ENCODE assay signal across 25 cellular contexts in genomic region chr5:82073179-82073578, GRCh38.
DNase-seq lines count a peak whose midpoint lies in the region; ATAC-seq and TF ChIP-seq lines count a peak whose summit lies in the region.
"Had no signal": no experiment of that assay in that cellular context is flagged by ENCODE, and none has a peak within 500 bp of the region (broad histone marks: within the 10 kb centered on the region; RNA-seq: fewer than 3 reads in every experiment).

No MANE protein-coding gene starts in this region.

- peaks cover under 1 to 7% (median 2%) of the 10 kb centered on the region in 3 experiments; a peak in 3 of 7 replicates for H3K36me3 Mint-ChIP-seq in H9 (ENCODE audit: insufficient read depth in 1 of 3, low read depth in 3 of 3)
- H3K36me3 Mint-ChIP-seq: WTC11 had no signal

- H3K4me2 ChIP-seq in H9 (ENCODE audit: insufficient read depth, insufficient read length, low read length) (no peak overlapping the region), mesenchymal stem cell (ENCODE audit: low read length, poor library complexity, severe bottlenecking) (no peak overlapping the region)
- H3K4me2 ChIP-seq: BLaER1 treated with 17β-estradiol and CSF1 and Interleukin-3, amounts not matched to agents 10 nM and 100 nM; SK-N-SH had no signal

- no peak overlapping the region for H3K27ac ChIP-seq in H9 (ENCODE audit: insufficient read length, low read depth, low read length)
- no peak overlapping the region for H3K27ac ChIP-seq in mesenchymal stem cell (ENCODE audit: low read length, poor library complexity, severe bottlenecking)
- H3K27ac ChIP-seq in lower lobe of right lung = no peak overlapping the region
- H3K27ac ChIP-seq: BLaER1 treated with 17β-estradiol and CSF1 and Interleukin-3, amounts not matched to agents 10 nM and 100 nM; neutrophil; RWPE1 had no signal

- no peaks in the 10 kb centered on the region for H3K79me2 ChIP-seq in H9 (ENCODE audit: insufficient read depth, low read length)

- H2AFZ ChIP-seq in H9 (ENCODE audit: low read length) (no peak overlapping the region), mesenchymal stem cell (ENCODE audit: low read depth, low read length) (no peak overlapping the region)

- no peak overlapping the region for H2BK15ac ChIP-seq in H9 (ENCODE audit: low read depth, low read length)
- no peak overlapping the region for H2BK15ac ChIP-seq in mesenchymal stem cell (ENCODE audit: low read depth, poor library complexity, severe bottlenecking)

- H3K4me1 Mint-ChIP-seq in H9 = peaks cover 7% of the 10 kb centered on the region in 2 experiments

- H3K9ac ChIP-seq in H9 (ENCODE audit: extremely low read depth, insufficient read length, low read length) (no peak overlapping the region), mesenchymal stem cell (ENCODE audit: low read length) (no peak overlapping the region)
- H3K9ac ChIP-seq: BLaER1 treated with 17β-estradiol and CSF1 and Interleukin-3, amounts not matched to agents 10 nM and 100 nM; SK-N-SH had no signal

- no peak overlapping the region for H3T11ph ChIP-seq in H9 (ENCODE audit: low read length)

- no peaks in the 10 kb centered on the region for H3K9me3 ChIP-seq in H9 (ENCODE audit: control insufficient read depth, low read depth, low read length)
- H3K9me3 ChIP-seq in mesenchymal stem cell (ENCODE audit: control insufficient read depth, low read length) = no peaks in the 10 kb centered on the region
- no peaks in the 10 kb centered on the region for H3K9me3 ChIP-seq in lower lobe of right lung
- H3K9me3 ChIP-seq: Caco-2, HAP-1, neutrophil, SK-N-SH had no signal

- H3K14ac ChIP-seq in H9 (ENCODE audit: insufficient read depth, low read length) = no peak overlapping the region
- H3K14ac ChIP-seq in mesenchymal stem cell (ENCODE audit: low read length in 2 of 2) = no peak overlapping the region

- no peaks in the 10 kb centered on the region for H3K27me3 ChIP-seq in H9 (ENCODE audit: insufficient read depth, low read length)
- H3K27me3 ChIP-seq in mesenchymal stem cell (ENCODE audit: control insufficient read depth in 1 of 2, insufficient read depth in 1 of 2, low read length in 2 of 2) = no peaks in the 10 kb centered on the region
- H3K27me3 ChIP-seq in lower lobe of right lung (ENCODE audit: low read depth) = no peaks in the 10 kb centered on the region
- H3K27me3 ChIP-seq: BLaER1 treated with 17β-estradiol and CSF1 and Interleukin-3, amounts not matched to agents 10 nM and 100 nM; neutrophil had no signal

- intact Hi-C loops in left ventricle myocardium superior (cut with micrococcal nuclease) = no loop called here
- intact Hi-C loops in lower lobe of right lung (cut with DNase I) = no loop called here

- H3K4ac ChIP-seq in H9 (ENCODE audit: low read depth, low read length) (no peak overlapping the region), mesenchymal stem cell (ENCODE audit: low read depth in 1 of 2, low read length in 2 of 2) (no peak overlapping the region)

- H3K23ac ChIP-seq in H9 (ENCODE audit: insufficient read length, low read depth, low read length) (no peak overlapping the region), mesenchymal stem cell (ENCODE audit: low read length in 2 of 2) (no peak overlapping the region)

- no peak overlapping the region for H3K4me3 Mint-ChIP-seq in H9
- H3K4me3 Mint-ChIP-seq: activated CD4-positive, alpha-beta memory T cell treated with anti-CD3 and anti-CD28 coated beads, Interleukin-2, amount 10 ng/mL, durations not matched to agents 7 days and 5 days; dendritic cell treated with granulocyte-macrophage colony-stimulating factor and Interleukin-4, amounts not matched to agents 40 ng/mL and 50 ng/mL, for 4 days; WTC11 had no signal

- H3K23me2 ChIP-seq in H9 (ENCODE audit: insufficient read length, low read depth, low read length, poor library complexity, severe bottlenecking) = no peaks in the 10 kb centered on the region

- no CpG with 5 or more reads among the region's 1 CpG for WGBS in H9 (ENCODE audit: extremely low coverage, insufficient read length, low lambda C conversion rate)
- WGBS in mesenchymal stem cell = 95% methylated on average over 1 of the region's 1 CpG

- H4K8ac ChIP-seq in H9 (replicated peaks; ENCODE audit: insufficient read length, low read depth, low read length) (no peak overlapping the region), mesenchymal stem cell (ENCODE audit: low read length) (no peak overlapping the region)

- H4K91ac ChIP-seq in H9 (ENCODE audit: insufficient read length, low read depth, low read length) = no peak overlapping the region
- no peak overlapping the region for H4K91ac ChIP-seq in mesenchymal stem cell (ENCODE audit: low read length)

- TF ChIP-seq CTCF in H9 (conservative IDR thresholded peaks at IDR 0.05) (no peak), lower lobe of right lung (IDR thresholded peaks at IDR 0.05) (no peak)

- no peak for DNase-seq in H9
- DNase-seq in NCI-H524 (lab: John Stamatoyannopoulos, UW) = peak; percentile 88 to 91
- peak; percentile 43 for DNase-seq in cerebellar cortex (ENCODE audit: low spot score)
- peak; percentile 25 for DNase-seq in mesenchymal stem cell
- no peak for DNase-seq in mucosa of gallbladder (ENCODE audit: low spot score)
- DNase-seq in left ventricle myocardium superior = no peak
- no peak for DNase-seq in lower lobe of right lung
- DNase-seq: activated CD4-positive, alpha-beta memory T cell treated with anti-CD3 and anti-CD28 coated beads, Interleukin-2, amount 10 ng/mL, durations not matched to agents 7 days and 5 days; activated effector memory CD4-positive, alpha-beta T cell treated with anti-CD3 and anti-CD28 coated beads, Interleukin-2, amount 50 U/mL, for 16 hours; activated T-cell treated with anti-CD3 and anti-CD28 coated beads for 4 hours; Caco-2; hippocampal formation; islet precursor cell; NCI-H2081; NCI-H526 treated with DMSO at 0.1 percent for 48 hours; SK-N-SH; stimulated activated CD4-positive, alpha-beta T cell treated with anti-CD3 and anti-CD28 coated beads, Interleukin-4, amount 100 ng/mL, for 24 hours; stimulated activated naive CD8-positive, alpha-beta T cell treated with anti-CD3 and anti-CD28 coated beads, Interleukin-15, Interleukin-2, amounts not matched to agents 100 U/mL and 50 U/mL, for 24 hours had no signal

- no peaks in the 10 kb centered on the region for H3K36me3 ChIP-seq in mesenchymal stem cell (ENCODE audit: control insufficient read depth in 1 of 2, insufficient read depth in 2 of 2, low read depth in 1 of 2, low read length in 2 of 2)
- no peaks in the 10 kb centered on the region for H3K36me3 ChIP-seq in lower lobe of right lung
- H3K36me3 ChIP-seq: HAP-1, neutrophil had no signal

- H3K56ac ChIP-seq in H9 (ENCODE audit: insufficient read length, low read depth, low read length) = no peak overlapping the region

- H2BK5ac ChIP-seq in H9 (ENCODE audit: insufficient read length, low read length) (no peak overlapping the region), mesenchymal stem cell (ENCODE audit: low read depth, low read length, poor library complexity, severe bottlenecking) (no peak overlapping the region)

- no peak overlapping the region for H4K5ac ChIP-seq in H9 (ENCODE audit: insufficient read length, low read depth, low read length)

- ATAC-seq in GM21390 (IDR thresholded peaks at IDR 0.05; ENCODE audit: unreplicated experiment) (no peak), left ventricle myocardium superior (no peak), lower lobe of right lung (no peak)
- ATAC-seq: stimulated activated naive CD8-positive, alpha-beta T cell treated with anti-CD3 and anti-CD28 coated beads, Interleukin-15, Interleukin-2, amounts not matched to agents 100 U/mL and 50 U/mL, for 24 hours; WTC11 had no signal

- H3K4me3 ChIP-seq in mesenchymal stem cell (ENCODE audit: insufficient read depth in 1 of 2, low read depth in 1 of 2, low read length in 2 of 2) = no peak overlapping the region
- H3K4me3 ChIP-seq in lower lobe of right lung = no peak overlapping the region
- H3K4me3 ChIP-seq: BLaER1 treated with 17β-estradiol and CSF1 and Interleukin-3, amounts not matched to agents 10 nM and 100 nM; HAP-1 had no signal

- H2BK120ac ChIP-seq in H9 (ENCODE audit: low read depth, low read length, poor library complexity, severe bottlenecking) (no peak overlapping the region), mesenchymal stem cell (ENCODE audit: low read depth, low read length) (no peak overlapping the region)

- H3K27me3 Mint-ChIP-seq in H9 (ENCODE audit: low read depth) = no peaks in the 10 kb centered on the region
- H3K27me3 Mint-ChIP-seq: activated CD4-positive, alpha-beta memory T cell treated with anti-CD3 and anti-CD28 coated beads, Interleukin-2, amount 10 ng/mL, durations not matched to agents 7 days and 5 days; dendritic cell treated with granulocyte-macrophage colony-stimulating factor and Interleukin-4, amounts not matched to agents 40 ng/mL and 50 ng/mL, for 4 days had no signal

- H4K20me1 ChIP-seq in H9 (ENCODE audit: control insufficient read depth, insufficient read depth, insufficient read length) = no peaks in the 10 kb centered on the region
- H4K20me1 ChIP-seq: BLaER1 treated with 17β-estradiol and CSF1 and Interleukin-3, amounts not matched to agents 10 nM and 100 nM had no signal

- no peaks in the 10 kb centered on the region for H3K9me3 Mint-ChIP-seq in H9
- H3K9me3 Mint-ChIP-seq: activated CD4-positive, alpha-beta memory T cell treated with anti-CD3 and anti-CD28 coated beads, Interleukin-2, amount 10 ng/mL, durations not matched to agents 7 days and 5 days; dendritic cell treated with granulocyte-macrophage colony-stimulating factor and Interleukin-4, amounts not matched to agents 40 ng/mL and 50 ng/mL, for 4 days; WTC11 had no signal

- H2AK5ac ChIP-seq in H9 (ENCODE audit: insufficient read length, low read length) (no peak overlapping the region), mesenchymal stem cell (ENCODE audit: low read length, severe bottlenecking) (no peak overlapping the region)

- H3K18ac ChIP-seq in H9 (ENCODE audit: insufficient read length, low read depth, low read length) (no peak overlapping the region), mesenchymal stem cell (ENCODE audit: low read depth in 1 of 2, low read length in 2 of 2) (no peak overlapping the region)

- H3K79me1 ChIP-seq in H9 (ENCODE audit: insufficient read depth, low read depth, low read length, poor library complexity, severe bottlenecking) (no peaks in the 10 kb centered on the region), mesenchymal stem cell (replicated peaks; ENCODE audit: low read length, poor library complexity, severe bottlenecking) (no peaks in the 10 kb centered on the region)

- H2BK20ac ChIP-seq in H9 (ENCODE audit: low read depth, low read length, poor library complexity, severe bottlenecking) = no peak overlapping the region

- H2BK12ac ChIP-seq in H9 (ENCODE audit: insufficient read length, low read depth, low read length) (no peak overlapping the region), mesenchymal stem cell (ENCODE audit: low read length in 2 of 2) (no peak overlapping the region)

- 0 out of 7 replicates have a peak overlapping the region, but pooled peaks of 2 of the 3 experiments have one; percentile 6 to 8 for H3K27ac Mint-ChIP-seq in H9
- H3K27ac Mint-ChIP-seq: activated CD4-positive, alpha-beta memory T cell treated with anti-CD3 and anti-CD28 coated beads, Interleukin-2, amount 10 ng/mL, durations not matched to agents 7 days and 5 days; dendritic cell treated with granulocyte-macrophage colony-stimulating factor and Interleukin-4, amounts not matched to agents 40 ng/mL and 50 ng/mL, for 4 days; WTC11 had no signal

- H3K4me1 ChIP-seq in H9 (ENCODE audit: insufficient read depth, low read length) (no peaks in the 10 kb centered on the region), mesenchymal stem cell (ENCODE audit: control insufficient read depth, insufficient read depth, low read depth, low read length) (no peaks in the 10 kb centered on the region), lower lobe of right lung (no peaks in the 10 kb centered on the region)
- H3K4me1 ChIP-seq: Caco-2, HAP-1 had no signal

Comparison
In these comparisons a context has a peak if more than half of its experiments do, and no peak if none do; other contexts are left out.
1. DNase-seq: peak in NCI-H524 (2 of 2), cerebellar cortex (single experiment) and mesenchymal stem cell (single experiment); none in H9 (single experiment), mucosa of gallbladder (single experiment), left ventricle myocardium superior (single experiment) and lower lobe of right lung (single experiment).